ENCODE assay signal across 9 cellular contexts in the genomic region with DNA sequence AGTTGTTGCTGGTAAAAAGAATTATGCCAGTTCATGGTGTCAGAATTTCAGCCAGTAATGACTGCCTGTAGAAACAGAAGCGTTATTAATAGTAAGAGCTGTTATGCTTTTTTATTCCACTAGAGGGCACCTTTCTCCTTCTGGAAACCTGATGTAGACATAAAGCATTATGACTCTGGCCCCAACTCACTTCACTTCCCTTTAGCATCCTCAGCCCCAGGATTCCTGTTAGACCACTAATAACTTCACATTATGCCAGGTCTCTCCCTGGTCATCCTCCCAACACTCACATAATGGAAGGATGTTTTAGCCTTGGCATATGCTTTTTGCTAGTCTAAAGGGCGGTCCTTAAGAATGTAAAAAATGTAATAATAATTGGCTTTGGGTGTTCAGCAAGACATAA. TPM values are rescaled to one million over a fixed set of nuclear protein-coding genes. Genes with fewer than 3 reads are reported as not detected.
DNase-seq lines count a peak whose midpoint lies in the region; ATAC-seq and TF ChIP-seq lines count a peak whose summit lies in the region.
"Had no signal": no experiment of that assay in that cellular context is flagged by ENCODE, and none has a peak within 500 bp of the region (broad histone marks: within the 10 kb centered on the region; RNA-seq: fewer than 3 reads in every experiment).

No MANE protein-coding gene starts in this region.

- H3K4me1 ChIP-seq in trophoblast cell (ENCODE audit: control insufficient read depth in 1 of 2, insufficient read depth in 2 of 2, low read length in 2 of 2), result peaks cover 4 to 10% of the 10 kb centered on the region in 2 experiments

- H3K18ac ChIP-seq in trophoblast cell (ENCODE audit: low read length), result no peak overlapping the region

- H3K27me3 ChIP-seq in trophoblast cell (ENCODE audit: insufficient read depth, low read length), result no peaks in the 10 kb centered on the region

- no peak overlapping the region for H3K9ac ChIP-seq in trophoblast cell (ENCODE audit: low read length)

- H4K12ac ChIP-seq in trophoblast cell (ENCODE audit: low read depth, low read length), result no peak overlapping the region

- no peak overlapping the region for H2BK12ac ChIP-seq in trophoblast cell (ENCODE audit: low read length)

- WGBS in trophoblast cell (ENCODE audit: extremely low coverage, insufficient coverage, insufficient read length), result no CpG with 5 or more reads among the region's 2 CpGs

- H2BK5ac ChIP-seq in trophoblast cell (ENCODE audit: low read depth, low read length, poor library complexity), result no peak overlapping the region

- H3K9me3 ChIP-seq in trophoblast cell (ENCODE audit: insufficient read depth, low read depth, low read length), result no peaks in the 10 kb centered on the region

- H4K91ac ChIP-seq in trophoblast cell (ENCODE audit: low read depth, low read length), result no peak overlapping the region

- no peak overlapping the region for H3K23ac ChIP-seq in trophoblast cell (ENCODE audit: low read length)

- no peaks in the 10 kb centered on the region for H3K79me2 ChIP-seq in trophoblast cell (ENCODE audit: control insufficient read depth, insufficient read depth, low read length, poor library complexity)

- H3K79me1 ChIP-seq in trophoblast cell (ENCODE audit: low read length), result peaks cover 4% of the 10 kb centered on the region

- ATAC-seq in GM18498 (IDR thresholded peaks at IDR 0.05; ENCODE audit: unreplicated experiment) (peak; percentile 67), HG02798 (IDR thresholded peaks at IDR 0.05; ENCODE audit: poor library complexity, unreplicated experiment) (peak; percentile 77)

- no peak overlapping the region for H3K4ac ChIP-seq in trophoblast cell (ENCODE audit: low read depth, low read length)

- no peak overlapping the region for H2BK120ac ChIP-seq in trophoblast cell (ENCODE audit: insufficient read depth, low read length, poor library complexity)

- no peak overlapping the region for H3K27ac ChIP-seq in trophoblast cell (ENCODE audit: low read depth, low read length)
- H3K27ac ChIP-seq: skin epidermis had no signal

- TF ChIP-seq CTCF in AG10803 (conservative IDR thresholded peaks at IDR 0.05; ENCODE audit: low read length), result peak; percentile 77
- TF ChIP-seq CTCF in fibroblast of the aortic adventitia (IDR thresholded peaks at IDR 0.05; ENCODE audit: insufficient read depth, low read length), result peak; percentile 70

- H3K4me3 ChIP-seq in AG10803 (ENCODE audit: low read length) (no peak overlapping the region), fibroblast of the aortic adventitia (ENCODE audit: low read depth, low read length) (no peak overlapping the region), trophoblast cell (ENCODE audit: low read depth, low read length) (no peak overlapping the region)
- H3K4me3 ChIP-seq: skin epidermis had no signal

- H2AK5ac ChIP-seq in trophoblast cell (ENCODE audit: low read length), result no peak overlapping the region

- H3K14ac ChIP-seq in trophoblast cell (ENCODE audit: low read length), result no peak overlapping the region

- no peak overlapping the region for H4K8ac ChIP-seq in trophoblast cell (ENCODE audit: low read depth, low read length)

- DNase-seq in AG10803 (ENCODE audit: low read depth) (peak; percentile 64), NCI-H1417 treated with DMSO at 0.1 percent for 48 hours (lab: John Stamatoyannopoulos, UW) (peak; percentile 82), SW 1271 (lab: John Stamatoyannopoulos, UW) (peak; percentile 9 to 80), fibroblast of the aortic adventitia (ENCODE audit: low read depth) (peak; percentile 79), trophoblast cell (peak; percentile 4 to 97), NK-92 (lab: John Stamatoyannopoulos, UW; ENCODE audit: unreplicated experiment) (no peak)

- no peak overlapping the region for H2AFZ ChIP-seq in trophoblast cell (ENCODE audit: insufficient read depth, low read length, poor library complexity)

- no peaks in the 10 kb centered on the region for H3K36me3 ChIP-seq in trophoblast cell (ENCODE audit: control insufficient read depth in 1 of 2, insufficient read depth in 2 of 2, low read length in 2 of 2)

- no peak overlapping the region for H3K4me2 ChIP-seq in trophoblast cell (ENCODE audit: low read length)

RNA-seq across cellular contexts. Expression of a gene that starts 34.9 kb away (rescaled TPM):
- total RNA-seq in fibroblast of the aortic adventitia (ENCODE audit: low replicate concordance), result 10.5 and 12.7 TPM in 2 replicates
- polyA plus RNA-seq in trophoblast cell (2013), result 13.2 and 14.1 TPM in 2 replicates

RNA-seq across cellular contexts. Expression of a gene that starts 35.0 kb away (rescaled TPM):
- total RNA-seq in fibroblast of the aortic adventitia (ENCODE audit: low replicate concordance), result not detected in 2 replicates
- 0.04 and 0.05 TPM in 2 replicates for polyA plus RNA-seq in trophoblast cell (2013)
